In genomic region chr20:46898433-46898832, GRCh38 we compare ENCODE assay signal across 26 cellular contexts. TPM values are rescaled to one million over a fixed set of nuclear protein-coding genes. Genes with fewer than 3 reads are reported as not detected.
A peak's percentile ranks its signal among the peaks of the same experiment; 100 is the strongest.
DNase-seq lines count a peak whose midpoint lies in the region; ATAC-seq and TF ChIP-seq lines count a peak whose summit lies in the region.
"Had no signal": no experiment of that assay in that cellular context is flagged by ENCODE, and none has a peak within 500 bp of the region (broad histone marks: within the 10 kb centered on the region; RNA-seq: fewer than 3 reads in every experiment).

No MANE protein-coding gene starts in this region.

- no peak overlapping the region for H3K4me3 Mint-ChIP-seq in activated naive CD8-positive, alpha-beta T cell treated with anti-CD3 and anti-CD28 coated beads for 36 hours
- H3K4me3 Mint-ChIP-seq: activated CD4-positive, alpha-beta memory T cell treated with anti-CD3 and anti-CD28 coated beads for 36 hours; T-helper 1 cell treated with Interleukin-12 subunit alpha and Interleukin-12 subunit beta and Interleukin-4 antibody, amounts not matched to agents 30 μg/mL and 1 μg/mL, for 36 hours had no signal

- H3K4me3 ChIP-seq in upper lobe of right lung (no peak overlapping the region), heart right ventricle (no peak overlapping the region)
- H3K4me3 ChIP-seq: coronary artery, psoas muscle, SK-N-MC, thoracic aorta had no signal

- H3K27ac ChIP-seq in epithelial cell of prostate (peak overlapping the region; percentile 39), upper lobe of right lung (no peak overlapping the region), heart right ventricle (no peak overlapping the region)
- H3K27ac ChIP-seq: neutrophil, psoas muscle, SK-N-MC, thoracic aorta had no signal

- no peaks in the 10 kb centered on the region for H3K4me1 ChIP-seq in upper lobe of right lung
- H3K4me1 ChIP-seq in heart right ventricle, result peaks cover 0 to 18% (median 4%) of the 10 kb centered on the region in 9 donors
- H3K4me1 ChIP-seq: psoas muscle had no signal

- no peaks in the 10 kb centered on the region for H3K9me3 Mint-ChIP-seq in activated naive CD8-positive, alpha-beta T cell treated with anti-CD3 and anti-CD28 coated beads for 36 hours
- H3K9me3 Mint-ChIP-seq: activated CD4-positive, alpha-beta memory T cell treated with anti-CD3 and anti-CD28 coated beads for 36 hours; activated naive CD4-positive, alpha-beta T cell treated with anti-CD3 and anti-CD28 coated beads, Interleukin-2, amount 50 U/mL, for 72 hours; T-helper 1 cell treated with Interleukin-12 subunit alpha and Interleukin-12 subunit beta and Interleukin-4 antibody, amounts not matched to agents 30 μg/mL and 1 μg/mL, for 36 hours had no signal

- no peaks in the 10 kb centered on the region for H3K4me1 Mint-ChIP-seq in activated naive CD8-positive, alpha-beta T cell treated with anti-CD3 and anti-CD28 coated beads for 36 hours

- no peaks in the 10 kb centered on the region for H3K36me3 Mint-ChIP-seq in activated naive CD8-positive, alpha-beta T cell treated with anti-CD3 and anti-CD28 coated beads for 36 hours
- H3K36me3 Mint-ChIP-seq: activated CD4-positive, alpha-beta memory T cell treated with anti-CD3 and anti-CD28 coated beads for 36 hours; activated naive CD4-positive, alpha-beta T cell treated with anti-CD3 and anti-CD28 coated beads, Interleukin-2, amount 50 U/mL, for 72 hours had no signal

- no peaks in the 10 kb centered on the region for H3K9me3 ChIP-seq in upper lobe of right lung
- H3K9me3 ChIP-seq in heart right ventricle, result no peaks in the 10 kb centered on the region
- H3K9me3 ChIP-seq: neutrophil, psoas muscle, thoracic aorta had no signal

- ATAC-seq in upper lobe of right lung (no peak), heart right ventricle (no peak), GM21619 (IDR thresholded peaks at IDR 0.05; ENCODE audit: unreplicated experiment) (no peak)
- ATAC-seq: activated CD4-positive, CD25-positive, alpha-beta regulatory T cell treated with anti-CD3 and anti-CD28 coated beads, Interleukin-2, amount 50 U/mL, for 24 hours; activated naive CD4-positive, alpha-beta T cell treated with anti-CD3 and anti-CD28 coated beads, Interleukin-2, amount 50 U/mL, for 72 hours; esophagus mucosa; psoas muscle; stimulated activated naive CD8-positive, alpha-beta T cell treated with anti-CD3 and anti-CD28 coated beads, Interleukin-15, Interleukin-2, amounts not matched to agents 100 U/mL and 50 U/mL, for 24 hours had no signal

- no peak overlapping the region for H3K27ac Mint-ChIP-seq in activated naive CD8-positive, alpha-beta T cell treated with anti-CD3 and anti-CD28 coated beads for 36 hours
- H3K27ac Mint-ChIP-seq: activated CD4-positive, alpha-beta memory T cell treated with anti-CD3 and anti-CD28 coated beads for 36 hours; activated naive CD4-positive, alpha-beta T cell treated with anti-CD3 and anti-CD28 coated beads, Interleukin-2, amount 50 U/mL, for 72 hours; T-helper 1 cell treated with Interleukin-12 subunit alpha and Interleukin-12 subunit beta and Interleukin-4 antibody, amounts not matched to agents 30 μg/mL and 1 μg/mL, for 36 hours had no signal

- H3K36me3 ChIP-seq in upper lobe of right lung (no peaks in the 10 kb centered on the region), heart right ventricle (no peaks in the 10 kb centered on the region)
- H3K36me3 ChIP-seq: neutrophil, thoracic aorta had no signal

- peak; percentile 16 for DNase-seq in NCI-H510A treated with DMSO at 0.1 percent for 48 hours (lab: John Stamatoyannopoulos, UW)
- no peak for DNase-seq in NCI-H510A (lab: John Stamatoyannopoulos, UW)
- peak; percentile 85 for DNase-seq in NCI-H69 (lab: John Stamatoyannopoulos, UW)
- DNase-seq in epithelial cell of prostate (ENCODE audit: low read depth, low spot score), result no peak
- no peak for DNase-seq in upper lobe of right lung
- no peak for DNase-seq in heart right ventricle
- no peak for DNase-seq in activated naive CD8-positive, alpha-beta T cell treated with anti-CD3 and anti-CD28 coated beads for 36 hours
- DNase-seq: activated CD4-positive, alpha-beta memory T cell treated with anti-CD3 and anti-CD28 coated beads for 36 hours; activated CD8-positive, alpha-beta memory T cell treated with anti-CD3 and anti-CD28 coated beads, Interleukin-2, amount 50 U/mL, for 48 hours; anterior cingulate cortex; effector memory CD4-positive, alpha-beta T cell; foreskin fibroblast; NCI-H1048; NCI-H526; OCI-M1; psoas muscle; stimulated activated naive CD8-positive, alpha-beta T cell treated with anti-CD3 and anti-CD28 coated beads, Interleukin-15, Interleukin-2, amounts not matched to agents 100 U/mL and 50 U/mL, for 24 hours had no signal

- intact Hi-C loops in upper lobe of right lung (cut with DNase I) (no loop called here), heart right ventricle (cut with DNase I) (no loop called here)

- TF ChIP-seq CTCF in upper lobe of right lung (IDR thresholded peaks at IDR 0.05) (no peak), heart right ventricle (IDR thresholded peaks at IDR 0.05) (no peak)

- peaks cover 61% of the 10 kb centered on the region for H3K27me3 ChIP-seq in upper lobe of right lung
- peaks cover 0 to 98% (median 59%) of the 10 kb centered on the region in 7 donors for H3K27me3 ChIP-seq in heart right ventricle

- H3K27me3 Mint-ChIP-seq in activated naive CD8-positive, alpha-beta T cell treated with anti-CD3 and anti-CD28 coated beads for 36 hours, result peaks cover 69% of the 10 kb centered on the region

- WGBS in heart right ventricle, 2 donors, result 80 to 85% methylated on average over 7 of the region's 7 CpGs

RNA-seq across cellular contexts. Expression of gene EYA2, which starts 3.8 kb away (rescaled TPM):
- total RNA-seq in upper lobe of right lung, result 1.8 TPM
- total RNA-seq in heart right ventricle, result 1 to 10 TPM in 3 of 10 donors, under 1 TPM in 7; 0.26 to 1.9 (median 0.73) TPM
- under 1 TPM; 0.29 to 0.80 TPM for polyA plus RNA-seq in heart right ventricle
- not detected for total RNA-seq in activated naive CD8-positive, alpha-beta T cell treated with anti-CD3 and anti-CD28 coated beads for 36 hours
- total RNA-seq: activated CD4-positive, alpha-beta memory T cell treated with anti-CD3 and anti-CD28 coated beads for 36 hours; activated naive CD4-positive, alpha-beta T cell treated with anti-CD3 and anti-CD28 coated beads, Interleukin-2, amount 50 U/mL, for 72 hours had no signal

Comparison
In these comparisons a context has a peak if more than half of its experiments do, and no peak if none do; other contexts are left out.
1. DNase-seq: peak in NCI-H510A treated with DMSO at 0.1 percent for 48 hours (single experiment) and NCI-H69 (single experiment); none in NCI-H510A (single experiment), epithelial cell of prostate (single experiment), upper lobe of right lung (single experiment), heart right ventricle (0 of 2) and activated naive CD8-positive, alpha-beta T cell treated with anti-CD3 and anti-CD28 coated beads for 36 hours (single experiment).